13 cellular contexts compared by ENCODE assay signal in genomic region chr13:100440756-100441421, GRCh38.
DNase-seq lines count a peak whose midpoint lies in the region; ATAC-seq, FAIRE-seq and TF ChIP-seq lines count a peak whose summit lies in the region.
"Had no signal": no experiment of that assay in that cellular context is flagged by ENCODE, and none has a peak within 500 bp of the region (broad histone marks: within the 10 kb centered on the region; RNA-seq: fewer than 3 reads in every experiment).

No MANE protein-coding gene starts in this region.

- H3K27me3 ChIP-seq in IMR-90 (ENCODE audit: control insufficient read depth, insufficient read depth, low read length) (no peaks in the 10 kb centered on the region), H1 (replicated peaks in 1 of 4; ENCODE audit: control insufficient read depth in 3 of 4, extremely low read depth in 1 of 4, insufficient read depth in 3 of 4, low read length in 3 of 4) (no peaks in the 10 kb centered on the region), mesenchymal stem cell (ENCODE audit: control insufficient read depth in 1 of 2, insufficient read depth in 1 of 2, low read length in 2 of 2) (no peaks in the 10 kb centered on the region), upper lobe of left lung (no peaks in the 10 kb centered on the region)

- dilution Hi-C loops in IMR-90 (cut with HindIII; ENCODE audit: low sequenced_read_pairs, unreplicated experiment): no loop called here

- H3K9ac ChIP-seq in IMR-90 (ENCODE audit: low read depth, low read length): no peak overlapping the region
- no peak overlapping the region for H3K9ac ChIP-seq in H1 (replicated peaks in 1 of 4; ENCODE audit: extremely low read depth in 1 of 4, low read depth in 3 of 4, low read length in 3 of 4)
- peak overlapping the region; percentile 66 for H3K9ac ChIP-seq in mesenchymal stem cell (ENCODE audit: low read length)

- peaks cover 9% of the 10 kb centered on the region for H3K9me1 ChIP-seq in IMR-90 (ENCODE audit: insufficient read depth, low read length)

- H3K27ac Mint-ChIP-seq in activated T-helper 2 cell treated with anti-CD3 and anti-CD28 coated beads, Interferon-gamma antibody, Interleukin-2, Interleukin-4, amounts not matched to agents 10 μg/mL and 5 μg/mL and 100 μg/mL, durations not matched to agents 14 hours and 24 hours and 36 hours: no peak overlapping the region
- H3K27ac Mint-ChIP-seq: activated CD4-positive, alpha-beta memory T cell treated with anti-CD3 and anti-CD28 coated beads for 36 hours; activated naive CD4-positive, alpha-beta T cell treated with anti-CD3 and anti-CD28 coated beads for 36 hours; CD4-positive, alpha-beta T cell had no signal

- H3K36me3 ChIP-seq in IMR-90 (ENCODE audit: control insufficient read depth, insufficient read depth, low read length): 0 out of 2 replicates have a peak, but pooled peaks cover 2% of the 10 kb centered on the region
- H3K36me3 ChIP-seq in H1 (ENCODE audit: control insufficient read depth in 2 of 4, insufficient read depth in 4 of 4, low read length in 3 of 4): no peaks in the 10 kb centered on the region
- peaks cover 0 to 8% of the 10 kb centered on the region in 2 experiments for H3K36me3 ChIP-seq in mesenchymal stem cell (ENCODE audit: control insufficient read depth in 1 of 2, insufficient read depth in 2 of 2, low read depth in 1 of 2, low read length in 2 of 2)
- no peaks in the 10 kb centered on the region for H3K36me3 ChIP-seq in upper lobe of left lung

- no peaks in the 10 kb centered on the region for H3K79me2 ChIP-seq in H1 (ENCODE audit: control insufficient read depth in 1 of 2, insufficient read depth in 2 of 2, low read length in 2 of 2)

- in situ Hi-C loops in IMR-90 (cut with MboI; ENCODE audit: low sequenced_read_pairs): no loop called here

- H3K56ac ChIP-seq in IMR-90 (ENCODE audit: extremely low read depth, insufficient read depth, low read length) (no peak overlapping the region), H1 (replicated peaks; ENCODE audit: insufficient read length, low read depth, low read length) (no peak overlapping the region)

- ATAC-seq in IMR-90 (ENCODE audit: low read depth) (peak; percentile 94), HG03135 (IDR thresholded peaks at IDR 0.05; ENCODE audit: unreplicated experiment) (no peak), upper lobe of left lung (ENCODE audit: low FRiP score in 2 of 2) (no peak)

- H3K4me3 ChIP-seq in AG10803 (ENCODE audit: low read length): peak overlapping the region; percentile 4; the same call in 1 of the 2 replicates
- no peak overlapping the region for H3K4me3 ChIP-seq in IMR-90 (ENCODE audit: insufficient read depth, low read depth, low read length)
- H3K4me3 ChIP-seq in H1 (ENCODE audit: extremely low read depth in 1 of 4, insufficient read depth in 2 of 4, low read depth in 3 of 4, low read length in 4 of 4): no peak overlapping the region
- no peak overlapping the region for H3K4me3 ChIP-seq in mesenchymal stem cell (ENCODE audit: insufficient read depth in 1 of 2, low read depth in 1 of 2, low read length in 2 of 2)
- no peak overlapping the region for H3K4me3 ChIP-seq in upper lobe of left lung

- no peak overlapping the region for H2BK15ac ChIP-seq in IMR-90 (ENCODE audit: low read depth, low read length)
- H2BK15ac ChIP-seq in H1 (ENCODE audit: low read length): no peak overlapping the region
- H2BK15ac ChIP-seq in mesenchymal stem cell (ENCODE audit: low read depth, poor library complexity, severe bottlenecking): no peak overlapping the region

- H3K4me2 ChIP-seq in IMR-90 (ENCODE audit: low read depth, low read length) (peak overlapping the region; percentile 82), H1 (ENCODE audit: insufficient read depth in 1 of 2, low read depth in 2 of 2, low read length in 2 of 2) (no peak overlapping the region), mesenchymal stem cell (ENCODE audit: low read length, poor library complexity, severe bottlenecking) (no peak overlapping the region)

- H2AK5ac ChIP-seq in IMR-90 (ENCODE audit: low read depth, low read length) (no peak overlapping the region), H1 (ENCODE audit: low read depth, low read length) (no peak overlapping the region), mesenchymal stem cell (ENCODE audit: low read length, severe bottlenecking) (no peak overlapping the region)

- H3K9me3 Mint-ChIP-seq in activated T-helper 2 cell treated with anti-CD3 and anti-CD28 coated beads, Interferon-gamma antibody, Interleukin-2, Interleukin-4, amounts not matched to agents 10 μg/mL and 5 μg/mL and 100 μg/mL, durations not matched to agents 14 hours and 24 hours and 36 hours: no peaks in the 10 kb centered on the region
- H3K9me3 Mint-ChIP-seq: activated CD4-positive, alpha-beta memory T cell treated with anti-CD3 and anti-CD28 coated beads for 36 hours; activated naive CD4-positive, alpha-beta T cell treated with anti-CD3 and anti-CD28 coated beads for 36 hours; CD4-positive, alpha-beta T cell had no signal

- no peak overlapping the region for H2BK12ac ChIP-seq in H1 (ENCODE audit: low read depth, low read length)
- H2BK12ac ChIP-seq in mesenchymal stem cell (ENCODE audit: low read length in 2 of 2): no peak overlapping the region

- H2AFZ ChIP-seq in IMR-90 (replicated peaks; ENCODE audit: low read length, poor library complexity): no peak overlapping the region
- no peak overlapping the region for H2AFZ ChIP-seq in H1 (ENCODE audit: low read length)
- H2AFZ ChIP-seq in mesenchymal stem cell (ENCODE audit: low read depth, low read length): no peak overlapping the region

- TF ChIP-seq RAD21 in IMR-90 (IDR thresholded peaks at IDR 0.05; ENCODE audit: low read length): no peak
- no peak for TF ChIP-seq RAD21 in H1 (IDR thresholded peaks at IDR 0.05 in 1 of 2, conservative IDR thresholded peaks at IDR 0.05 in 1 of 2; ENCODE audit: low read depth in 2 of 2, low read length in 2 of 2)

- TF ChIP-seq CTCF in AG10803 (conservative IDR thresholded peaks at IDR 0.05; ENCODE audit: low read length) (no peak), IMR-90 (conservative IDR thresholded peaks at IDR 0.05; ENCODE audit: low read depth, low read length) (no peak), H1 (IDR thresholded peaks at IDR 0.05; ENCODE audit: control extremely low read depth in 1 of 3, insufficient read depth in 1 of 3, low read depth in 1 of 3, low read length in 3 of 3) (no peak), upper lobe of left lung (IDR thresholded peaks at IDR 0.05) (no peak)

- FAIRE-seq in H1 (lab: Jason Lieb, UNC): no peak
- FAIRE-seq: keratinocyte had no signal

- POLR2A ChIA-PET in IMR-90 (lab: Charles Lee; ENCODE audit: unreplicated experiment): no interaction called here
- POLR2A ChIA-PET in H1 (lab: Charles Lee; ENCODE audit: partially characterized antibody): interaction anchor here (1.2 to 2.6 kb wide), 2 partner anchors 70 to 72 kb away, joined by 3 to 5 read pairs; no protein-coding TSS in a partner anchor

- no peaks in the 10 kb centered on the region for H3K27me3 Mint-ChIP-seq in activated T-helper 2 cell treated with anti-CD3 and anti-CD28 coated beads, Interferon-gamma antibody, Interleukin-2, Interleukin-4, amounts not matched to agents 10 μg/mL and 5 μg/mL and 100 μg/mL, durations not matched to agents 14 hours and 24 hours and 36 hours (ENCODE audit: low read depth)
- H3K27me3 Mint-ChIP-seq: activated CD4-positive, alpha-beta memory T cell treated with anti-CD3 and anti-CD28 coated beads for 36 hours; CD4-positive, alpha-beta T cell had no signal

- H3K18ac ChIP-seq in IMR-90 (ENCODE audit: low read depth, low read length) (peak overlapping the region; percentile 54; the same call in 1 of the 2 replicates), H1 (ENCODE audit: extremely low read depth, low read length) (no peak overlapping the region), mesenchymal stem cell (ENCODE audit: low read depth in 1 of 2, low read length in 2 of 2) (no peak overlapping the region)

- no peak overlapping the region; a peak in 1 of 4 replicates for H4K8ac ChIP-seq in IMR-90 (ENCODE audit: low read depth in 2 of 2, low read length in 2 of 2)
- H4K8ac ChIP-seq in H1 (ENCODE audit: extremely low read depth, insufficient read depth, low read length): no peak overlapping the region
- H4K8ac ChIP-seq in mesenchymal stem cell (ENCODE audit: low read length): no peak overlapping the region

- H3K23me2 ChIP-seq in H1 (ENCODE audit: low read depth, low read length): no peaks in the 10 kb centered on the region

- no peak overlapping the region for H3K4me3 Mint-ChIP-seq in activated T-helper 2 cell treated with anti-CD3 and anti-CD28 coated beads, Interferon-gamma antibody, Interleukin-2, Interleukin-4, amounts not matched to agents 10 μg/mL and 5 μg/mL and 100 μg/mL, durations not matched to agents 14 hours and 24 hours and 36 hours (ENCODE audit: low read depth)
- H3K4me3 Mint-ChIP-seq: activated CD4-positive, alpha-beta memory T cell treated with anti-CD3 and anti-CD28 coated beads for 36 hours; activated naive CD4-positive, alpha-beta T cell treated with anti-CD3 and anti-CD28 coated beads for 36 hours; CD4-positive, alpha-beta T cell had no signal

- peaks cover 6% of the 10 kb centered on the region for H3K4me1 ChIP-seq in IMR-90 (ENCODE audit: control insufficient read depth, insufficient read depth, low read length)
- H3K4me1 ChIP-seq in H1 (replicated peaks in 1 of 4; ENCODE audit: control insufficient read depth in 3 of 4, insufficient read depth in 4 of 4, low read length in 3 of 4): peaks cover 3 to 16% (median 13%) of the 10 kb centered on the region in 4 experiments; a peak in 5 of 7 replicates
- H3K4me1 ChIP-seq in mesenchymal stem cell (ENCODE audit: control insufficient read depth, insufficient read depth, low read depth, low read length): peaks cover 10% of the 10 kb centered on the region
- peaks cover 0 to 4% (median 0%) of the 10 kb centered on the region in 4 donors for H3K4me1 ChIP-seq in upper lobe of left lung

- H3K4ac ChIP-seq in IMR-90 (ENCODE audit: low read depth, low read length): peak overlapping the region; percentile 55; the same call in 1 of the 2 replicates
- peak overlapping the region; percentile 62 for H3K4ac ChIP-seq in H1 (replicated peaks; ENCODE audit: insufficient read length, low read depth, low read length)
- H3K4ac ChIP-seq in mesenchymal stem cell (ENCODE audit: low read depth in 1 of 2, low read length in 2 of 2): no peak overlapping the region

- no peak for TF ChIP-seq POLR2A in IMR-90 (IDR thresholded peaks at IDR 0.05; ENCODE audit: low read depth, low read length)
- no peak for TF ChIP-seq POLR2A in H1 (IDR thresholded peaks at IDR 0.05; ENCODE audit: control extremely low read depth in 1 of 2, low read depth in 2 of 2, low read length in 2 of 2)
- TF ChIP-seq POLR2A in upper lobe of left lung (IDR thresholded peaks at IDR 0.05): no peak

- peak overlapping the region; percentile 50; the same call in 1 of the 2 replicates for H2BK20ac ChIP-seq in IMR-90 (ENCODE audit: low read depth, low read length)
- no peak overlapping the region for H2BK20ac ChIP-seq in H1 (ENCODE audit: low read length)

- no peaks in the 10 kb centered on the region for H3K36me3 Mint-ChIP-seq in activated T-helper 2 cell treated with anti-CD3 and anti-CD28 coated beads, Interferon-gamma antibody, Interleukin-2, Interleukin-4, amounts not matched to agents 10 μg/mL and 5 μg/mL and 100 μg/mL, durations not matched to agents 14 hours and 24 hours and 36 hours (ENCODE audit: low read depth)
- H3K36me3 Mint-ChIP-seq: activated CD4-positive, alpha-beta memory T cell treated with anti-CD3 and anti-CD28 coated beads for 36 hours had no signal

- no peak overlapping the region for H4K5ac ChIP-seq in IMR-90 (ENCODE audit: low read depth, low read length)
- peak overlapping the region; percentile 82 for H4K5ac ChIP-seq in H1 (ENCODE audit: insufficient read length, low read depth, low read length)

- DNase-seq in AG10803 (ENCODE audit: low read depth) (peak; percentile 68), IMR-90 (peak; percentile 75), H1 (ENCODE audit: low read depth in 1 of 2, low spot score in 2 of 2) (no peak), mesenchymal stem cell (peak; percentile 41), NCI-H524 treated with DMSO at 0.1 percent for 48 hours (lab: John Stamatoyannopoulos, UW) (no peak), upper lobe of left lung (no peak)
- DNase-seq in activated T-helper 2 cell treated with anti-CD3 and anti-CD28 coated beads, Interferon-gamma antibody, Interleukin-2, Interleukin-4, amounts not matched to agents 10 μg/mL and 5 μg/mL and 100 μg/mL, durations not matched to agents 14 hours and 24 hours and 36 hours (ENCODE audit: low spot score): no peak
- DNase-seq: activated CD4-positive, alpha-beta memory T cell treated with anti-CD3 and anti-CD28 coated beads for 36 hours; activated naive CD4-positive, alpha-beta T cell treated with anti-CD3 and anti-CD28 coated beads for 36 hours; CD4-positive, alpha-beta T cell; effector memory CD4-positive, alpha-beta T cell had no signal

- H3K4me1 Mint-ChIP-seq in activated T-helper 2 cell treated with anti-CD3 and anti-CD28 coated beads, Interferon-gamma antibody, Interleukin-2, Interleukin-4, amounts not matched to agents 10 μg/mL and 5 μg/mL and 100 μg/mL, durations not matched to agents 14 hours and 24 hours and 36 hours (ENCODE audit: low read depth): peaks cover 8% of the 10 kb centered on the region

- no peaks in the 10 kb centered on the region for H4K20me1 ChIP-seq in IMR-90 (ENCODE audit: insufficient read depth, low read length)
- H4K20me1 ChIP-seq in H1 (replicated peaks in 1 of 2; ENCODE audit: control insufficient read depth in 1 of 2, insufficient read depth in 2 of 2, low read length in 2 of 2): no peaks in the 10 kb centered on the region

- intact Hi-C loops in IMR-90 (cut with micrococcal nuclease): no loop called here
- intact Hi-C loops in activated T-helper 2 cell treated with anti-CD3 and anti-CD28 coated beads, Interferon-gamma antibody, Interleukin-2, Interleukin-4, amounts not matched to agents 10 μg/mL and 5 μg/mL and 100 μg/mL, durations not matched to agents 14 hours and 24 hours and 36 hours (cut with micrococcal nuclease): no loop called here

- H3K79me1 ChIP-seq in IMR-90 (ENCODE audit: low read depth in 1 of 2, low read length in 2 of 2): peaks cover 4 to 20% of the 10 kb centered on the region in 2 experiments
- no peaks in the 10 kb centered on the region for H3K79me1 ChIP-seq in H1 (ENCODE audit: low read depth, low read length)
- H3K79me1 ChIP-seq in mesenchymal stem cell (replicated peaks; ENCODE audit: low read length, poor library complexity, severe bottlenecking): peaks cover 14% of the 10 kb centered on the region

- H3K9me3 ChIP-seq in IMR-90 (ENCODE audit: control insufficient read depth, insufficient read depth, low read length): no peaks in the 10 kb centered on the region
- H3K9me3 ChIP-seq in H1 (ENCODE audit: insufficient read depth in 2 of 2, low read depth in 1 of 2, low read length in 1 of 2): no peaks in the 10 kb centered on the region
- no peaks in the 10 kb centered on the region for H3K9me3 ChIP-seq in mesenchymal stem cell (ENCODE audit: control insufficient read depth, low read length)
- no peaks in the 10 kb centered on the region for H3K9me3 ChIP-seq in upper lobe of left lung

- BruUV-seq in IMR-90 (replicated peaks; lab: Mats Ljungman, UMichigan): no TSS peak

- H3K27ac ChIP-seq in IMR-90 (ENCODE audit: insufficient read depth, low read length): peak overlapping the region; percentile 33; the same call in 1 of the 2 replicates
- H3K27ac ChIP-seq in H1 (ENCODE audit: low read depth, low read length): no peak overlapping the region
- peak overlapping the region; percentile 94 for H3K27ac ChIP-seq in mesenchymal stem cell (ENCODE audit: low read length, poor library complexity, severe bottlenecking)
- no peak overlapping the region for H3K27ac ChIP-seq in upper lobe of left lung

- no peak overlapping the region for H2AK9ac ChIP-seq in IMR-90 (replicated peaks; ENCODE audit: low read depth, low read length, poor library complexity)

- H3K23ac ChIP-seq in IMR-90 (ENCODE audit: low read depth, low read length): peak overlapping the region; percentile 20; the same call in 1 of the 2 replicates
- no peak overlapping the region for H3K23ac ChIP-seq in H1 (ENCODE audit: insufficient read length)
- no peak overlapping the region for H3K23ac ChIP-seq in mesenchymal stem cell (ENCODE audit: low read length in 2 of 2)

- H4K91ac ChIP-seq in IMR-90 (ENCODE audit: insufficient read depth, low read depth, low read length) (no peak overlapping the region), H1 (replicated peaks; ENCODE audit: insufficient read length, low read length) (no peak overlapping the region), mesenchymal stem cell (ENCODE audit: low read length) (no peak overlapping the region)

- H3K14ac ChIP-seq in IMR-90 (replicated peaks; ENCODE audit: low read depth, low read length): no peak overlapping the region
- no peak overlapping the region for H3K14ac ChIP-seq in H1 (ENCODE audit: insufficient read length)
- no peak overlapping the region for H3K14ac ChIP-seq in mesenchymal stem cell (ENCODE audit: low read length in 2 of 2)

- H2BK5ac ChIP-seq in IMR-90 (ENCODE audit: low read depth, low read length, poor library complexity, severe bottlenecking) (peak overlapping the region; percentile 86), H1 (ENCODE audit: low read depth, low read length) (no peak overlapping the region), mesenchymal stem cell (ENCODE audit: low read depth, low read length, poor library complexity, severe bottlenecking) (no peak overlapping the region)

- TF ChIP-seq EP300 in H1 (IDR thresholded peaks at IDR 0.05; ENCODE audit: borderline replicate concordance in 1 of 2, low read depth in 2 of 2, low read length in 2 of 2) (no peak), upper lobe of left lung (IDR thresholded peaks at IDR 0.05) (no peak)

- no CpG with 5 or more reads among the region's 4 CpGs for WGBS in IMR-90 (ENCODE audit: extremely low coverage in 2 of 2, insufficient read length in 1 of 2), 2 experiments
- WGBS in H1 (ENCODE audit: extremely low coverage in 1 of 2, insufficient coverage in 1 of 2, insufficient read length in 1 of 2, insufficient replicate concordance in 2 of 2, low coverage in 1 of 2, low lambda C conversion rate in 2 of 2, missing lambda C conversion rate in 1 of 2), 2 experiments: 72% methylated on average over 4 of the region's 4 CpGs; no CpG with 5 or more reads in 1 of the 2 experiments
- WGBS in mesenchymal stem cell: no CpG with 5 or more reads among the region's 4 CpGs
- WGBS in upper lobe of left lung, 2 donors: 41 to 50% methylated on average over 4 of the region's 4 CpGs

- CTCF ChIA-PET in IMR-90 (lab: Yijun Ruan, JAX): interaction anchor here (0.6 to 0.7 kb wide), 2 partner anchors 9 to 174 kb away, joined by 3 read pairs; no protein-coding TSS in a partner anchor
- CTCF ChIA-PET in H1 (lab: Charles Lee; ENCODE audit: partially characterized antibody): interaction anchor here (1.4 to 2.5 kb wide), 2 partner anchors 11 to 74 kb away, joined by 3 to 12 read pairs; no protein-coding TSS in a partner anchor

- H2BK120ac ChIP-seq in IMR-90 (ENCODE audit: low read depth, low read length) (peak overlapping the region; percentile 71; the same call in 1 of the 2 replicates), H1 (replicated peaks; ENCODE audit: low read depth, low read length) (no peak overlapping the region), mesenchymal stem cell (ENCODE audit: low read depth, low read length) (no peak overlapping the region)

Comparison
In these comparisons a context has a peak if more than half of its experiments do, and no peak if none do; other contexts are left out.
1. DNase-seq: peak in AG10803 (single experiment), IMR-90 (single experiment) and mesenchymal stem cell (single experiment); none in H1 (0 of 2), activated T-helper 2 cell treated with anti-CD3 and anti-CD28 coated beads, Interferon-gamma antibody, Interleukin-2, Interleukin-4, amounts not matched to agents 10 μg/mL and 5 μg/mL and 100 μg/mL, durations not matched to agents 14 hours and 24 hours and 36 hours (single experiment), NCI-H524 treated with DMSO at 0.1 percent for 48 hours (single experiment) and upper lobe of left lung (0 of 2).
2. H3K27ac ChIP-seq: peak in IMR-90 (single experiment) and mesenchymal stem cell (single experiment); none in H1 (single experiment) and upper lobe of left lung (0 of 4).
3. H3K4ac ChIP-seq: peak in IMR-90 (single experiment) and H1 (single experiment); none in mesenchymal stem cell (0 of 2).